Comparison of ENCODE assay signal across 12 cellular contexts in genomic region chr17:16446338-16446983, GRCh38. TPM values are rescaled to one million over a fixed set of nuclear protein-coding genes. Genes with fewer than 3 reads are reported as not detected.
DNase-seq lines count a peak whose midpoint lies in the region; ATAC-seq lines count a peak whose summit lies in the region.
"Had no signal": no experiment of that assay in that cellular context is flagged by ENCODE, and none has a peak within 500 bp of the region (broad histone marks: within the 10 kb centered on the region; RNA-seq: fewer than 3 reads in every experiment).

No MANE protein-coding gene starts in this region.

- H3K4me1 Mint-ChIP-seq in activated CD8-positive, alpha-beta T cell treated with anti-CD3 and anti-CD28 coated beads, Interleukin-2, amount 10 ng/mL, durations not matched to agents 7 days and 5 days (ENCODE audit: low read depth): peaks cover 44% of the 10 kb centered on the region

- no peaks in the 10 kb centered on the region for H3K9me3 Mint-ChIP-seq in activated CD8-positive, alpha-beta T cell treated with anti-CD3 and anti-CD28 coated beads, Interleukin-2, amount 10 ng/mL, durations not matched to agents 7 days and 5 days (ENCODE audit: insufficient read depth)
- H3K9me3 Mint-ChIP-seq: natural killer cell had no signal

- no peak overlapping the region for H3K4me3 ChIP-seq in HAP-1

- H3K4me3 Mint-ChIP-seq in activated CD8-positive, alpha-beta T cell treated with anti-CD3 and anti-CD28 coated beads, Interleukin-2, amount 10 ng/mL, durations not matched to agents 7 days and 5 days: no peak overlapping the region
- H3K4me3 Mint-ChIP-seq: natural killer cell had no signal

- H3K27me3 ChIP-seq in HAP-1 (ENCODE audit: low read depth): no peaks in the 10 kb centered on the region

- POLR2A ChIA-PET in activated CD8-positive, alpha-beta T cell treated with anti-CD3 and anti-CD28 coated beads, Interleukin-2, amount 10 ng/mL, durations not matched to agents 7 days and 5 days (lab: Charles Lee): no interaction called here

- H3K9me3 ChIP-seq in HAP-1: no peaks in the 10 kb centered on the region

- H3K36me3 Mint-ChIP-seq in activated CD8-positive, alpha-beta T cell treated with anti-CD3 and anti-CD28 coated beads, Interleukin-2, amount 10 ng/mL, durations not matched to agents 7 days and 5 days (ENCODE audit: low read depth): peaks cover 60% of the 10 kb centered on the region
- H3K36me3 Mint-ChIP-seq: natural killer cell had no signal

- no peak for ATAC-seq in activated CD8-positive, alpha-beta T cell treated with anti-CD3 and anti-CD28 coated beads, Interleukin-2, amount 10 ng/mL, durations not matched to agents 7 days and 5 days
- no peak for ATAC-seq in GM18861 (IDR thresholded peaks at IDR 0.05; ENCODE audit: unreplicated experiment)
- ATAC-seq: natural killer cell had no signal

- DNase-seq in NCI-H82 (lab: John Stamatoyannopoulos, UW) (peak; percentile 69), NCI-H82 treated with DMSO at 0.1 percent for 48 hours (lab: John Stamatoyannopoulos, UW; ENCODE audit: unreplicated experiment) (no peak), HAP-1 (ENCODE audit: low spot score in 2 of 2) (peak; percentile 42 to 56), islet precursor cell (peak; percentile 76), NCI-H1436 treated with DMSO at 0.1 percent for 48 hours (lab: John Stamatoyannopoulos, UW) (no peak), COLO829 (ENCODE audit: low spot score) (no peak)
- DNase-seq in activated CD8-positive, alpha-beta T cell treated with anti-CD3 and anti-CD28 coated beads, Interleukin-2, amount 10 ng/mL, durations not matched to agents 7 days and 5 days: no peak
- DNase-seq: GOT3; natural killer cell; NCI-H345; stimulated activated CD4-positive, alpha-beta T cell treated with anti-CD3 and anti-CD28 coated beads, Interleukin-12 subunit alpha, Interleukin-12 subunit beta, amount 100 ng/mL, for 4 hours had no signal

- peaks cover 14% of the 10 kb centered on the region for H3K4me1 ChIP-seq in HAP-1

- H3K36me3 ChIP-seq in HAP-1 (replicated peaks): peaks cover 91% of the 10 kb centered on the region

- H3K27ac Mint-ChIP-seq in activated CD8-positive, alpha-beta T cell treated with anti-CD3 and anti-CD28 coated beads, Interleukin-2, amount 10 ng/mL, durations not matched to agents 7 days and 5 days: peak overlapping the region; percentile 33

- H3K27me3 Mint-ChIP-seq in activated CD8-positive, alpha-beta T cell treated with anti-CD3 and anti-CD28 coated beads, Interleukin-2, amount 10 ng/mL, durations not matched to agents 7 days and 5 days (ENCODE audit: low read depth): no peaks in the 10 kb centered on the region

- CTCF ChIA-PET in activated CD8-positive, alpha-beta T cell treated with anti-CD3 and anti-CD28 coated beads, Interleukin-2, amount 10 ng/mL, durations not matched to agents 7 days and 5 days (lab: Charles Lee): no interaction called here

- in situ Hi-C loops in HAP-1 (cut with MboI; ENCODE audit: low sequenced_read_pairs): no loop called here

RNA-seq across cellular contexts. Expression of gene TRPV2, which starts 31.1 kb away (rescaled TPM):
- 100 to 1,000 TPM; 124 to 134 TPM for total RNA-seq in activated CD8-positive, alpha-beta T cell treated with anti-CD3 and anti-CD28 coated beads, Interleukin-2, amount 10 ng/mL, durations not matched to agents 7 days and 5 days

RNA-seq across cellular contexts. Expression of gene LRRC75A, which starts 45.5 kb away (rescaled TPM):
- total RNA-seq in activated CD8-positive, alpha-beta T cell treated with anti-CD3 and anti-CD28 coated beads, Interleukin-2, amount 10 ng/mL, durations not matched to agents 7 days and 5 days: 1 to 10 TPM; 3.6 to 5.7 TPM

Comparison
In these comparisons a context has a peak if more than half of its experiments do, and no peak if none do; other contexts are left out.
1. DNase-seq: peak in NCI-H82 (single experiment), HAP-1 (2 of 2) and islet precursor cell (single experiment); none in NCI-H82 treated with DMSO at 0.1 percent for 48 hours (single experiment), activated CD8-positive, alpha-beta T cell treated with anti-CD3 and anti-CD28 coated beads, Interleukin-2, amount 10 ng/mL, durations not matched to agents 7 days and 5 days (single experiment), NCI-H1436 treated with DMSO at 0.1 percent for 48 hours (single experiment) and COLO829 (single experiment).